25 cellular contexts compared by ENCODE assay signal in genomic region chr2:203450571-203450970, GRCh38.
"Had no signal": no experiment of that assay in that cellular context is flagged by ENCODE, and none has a peak within 500 bp of the region (broad histone marks: within the 10 kb centered on the region; RNA-seq: fewer than 3 reads in every experiment).

No MANE protein-coding gene starts in this region.

- FAIRE-seq: colon, islet of Langerhans, TTC549 had no signal

- H3K27me3 ChIP-seq: body of pancreas, foreskin keratinocyte, vagina had no signal

- H3K27ac Mint-ChIP-seq: activated naive CD8-positive, alpha-beta T cell treated with anti-CD3 and anti-CD28 coated beads for 36 hours; activated T-helper 1 cell treated with anti-CD3 and anti-CD28 coated beads, Interleukin-12 subunit alpha, Interleukin-12 subunit beta, Interleukin-2, Interleukin-4 antibody, amounts not matched to agents 30 ng/mL and 10 ng/mL and 1 ng/mL, durations not matched to agents 14 hours and 24 hours and 36 hours; endodermal cell had no signal

- ATAC-seq: body of pancreas, foreskin keratinocyte, left cardiac atrium, lower lobe of right lung had no signal

- H3K4me3 Mint-ChIP-seq: activated naive CD8-positive, alpha-beta T cell treated with anti-CD3 and anti-CD28 coated beads for 36 hours; activated T-helper 1 cell treated with anti-CD3 and anti-CD28 coated beads, Interleukin-12 subunit alpha, Interleukin-12 subunit beta, Interleukin-2, Interleukin-4 antibody, amounts not matched to agents 30 ng/mL and 10 ng/mL and 1 ng/mL, durations not matched to agents 14 hours and 24 hours and 36 hours; endodermal cell; nephron had no signal

- H3K4me1 ChIP-seq: body of pancreas, vagina had no signal

- H3K4me3 ChIP-seq: body of pancreas, lower lobe of right lung, vagina had no signal

- H3K36me3 Mint-ChIP-seq: activated naive CD8-positive, alpha-beta T cell treated with anti-CD3 and anti-CD28 coated beads for 36 hours had no signal

- H3K4me1 Mint-ChIP-seq: endodermal cell had no signal

- H3K9me3 Mint-ChIP-seq: activated naive CD8-positive, alpha-beta T cell treated with anti-CD3 and anti-CD28 coated beads for 36 hours; activated T-helper 1 cell treated with anti-CD3 and anti-CD28 coated beads, Interleukin-12 subunit alpha, Interleukin-12 subunit beta, Interleukin-2, Interleukin-4 antibody, amounts not matched to agents 30 ng/mL and 10 ng/mL and 1 ng/mL, durations not matched to agents 14 hours and 24 hours and 36 hours; endodermal cell; nephron had no signal

- H3K27ac ChIP-seq: body of pancreas, epithelial cell of prostate, foreskin keratinocyte, lower lobe of right lung, vagina had no signal

- H3K9me3 ChIP-seq: body of pancreas, lower lobe of right lung, vagina had no signal

- DNase-seq: activated CD4-positive, alpha-beta T cell treated with anti-CD3 and anti-CD28 coated beads, Interleukin-2, amount 50 U/mL, for 4 hours; activated naive CD4-positive, alpha-beta T cell; activated naive CD8-positive, alpha-beta T cell treated with anti-CD3 and anti-CD28 coated beads for 36 hours; activated T-cell treated with anti-CD3 and anti-CD28 coated beads for 4 hours; amygdala; body of pancreas; caudate nucleus; endodermal cell; foreskin keratinocyte; hippocampal formation; left cardiac atrium; lower lobe of right lung; nucleus accumbens; posterior cingulate gyrus; stimulated activated CD4-positive, alpha-beta T cell treated with anti-CD3 and anti-CD28 coated beads, Interleukin-12 subunit alpha, Interleukin-12 subunit beta, amount 100 ng/mL, for 4 hours; stimulated activated CD4-positive, alpha-beta T cell treated with anti-CD3 and anti-CD28 coated beads, Interleukin-1b, Interleukin-23, amount 100 ng/mL, for 48 hours; stimulated activated CD8-positive, alpha-beta memory T cell treated with anti-CD3 and anti-CD28 coated beads, Interleukin-4, amount 100 ng/mL, for 48 hours; stimulated activated naive CD4-positive, alpha-beta T cell had no signal
